Comparison of ENCODE assay signal across 6 cellular contexts in the genomic region with DNA sequence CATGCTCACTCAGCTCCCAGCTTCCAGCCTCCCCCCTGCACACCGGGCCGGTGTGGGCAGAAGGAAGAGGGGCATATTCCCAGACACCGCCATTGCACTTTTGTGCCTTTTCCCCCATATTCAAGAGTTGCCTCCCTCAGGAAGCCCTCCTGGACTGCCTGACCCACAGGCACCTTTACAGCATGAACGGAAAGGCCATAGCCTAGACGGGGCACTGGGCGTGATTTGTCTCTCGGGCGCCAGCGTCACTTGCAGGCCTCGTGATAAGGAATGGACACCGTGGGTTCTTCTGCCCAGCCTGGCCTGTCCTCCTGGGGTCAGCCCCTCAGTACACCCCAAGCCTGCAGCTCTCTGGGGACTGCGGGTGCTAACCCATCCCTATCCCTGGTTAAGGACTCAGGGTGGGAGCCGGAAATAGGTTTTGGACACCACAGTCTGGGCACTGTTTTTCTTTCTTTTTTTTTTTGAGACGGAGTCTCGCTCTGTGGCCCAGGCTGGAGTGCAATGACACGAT. TPM values are rescaled to one million over a fixed set of nuclear protein-coding genes. Genes with fewer than 3 reads are reported as not detected.
A peak's percentile ranks its signal among the peaks of the same experiment; 100 is the strongest.
DNase-seq lines count a peak whose midpoint lies in the region; TF ChIP-seq lines count a peak whose summit lies in the region.

No MANE protein-coding gene starts in this region.

- peak overlapping the region; percentile 83 to 95 for H3K27ac ChIP-seq in uterus

- peak overlapping the region; percentile 97 for H3K27ac Mint-ChIP-seq in activated naive CD4-positive, alpha-beta T cell treated with anti-CD3 and anti-CD28 coated beads for 36 hours

- H3K9me3 Mint-ChIP-seq in activated naive CD4-positive, alpha-beta T cell treated with anti-CD3 and anti-CD28 coated beads for 36 hours: no peaks in the 10 kb centered on the region

- intact Hi-C loops in activated naive CD4-positive, alpha-beta T cell treated with anti-CD3 and anti-CD28 coated beads for 36 hours (cut with micrococcal nuclease): loop anchor here (1.0 kb wide), 1 partner anchor 65 kb away; no protein-coding TSS in a partner anchor
- intact Hi-C loops in uterus (cut with DNase I; ENCODE audit: low total_unique reads): no loop called here

- no peaks in the 10 kb centered on the region for H3K9me3 ChIP-seq in uterus

- CTCF ChIA-PET in activated naive CD4-positive, alpha-beta T cell treated with anti-CD3 and anti-CD28 coated beads for 36 hours (lab: Charles Lee): interaction anchor here (0.7 to 2.5 kb wide), 6 partner anchors 15 to 220 kb away, joined by 3 to 13 read pairs (median 4); no protein-coding TSS in a partner anchor

- H3K4me3 ChIP-seq in uterus: peak overlapping the region; percentile 94 to 97

- peak overlapping the region; percentile 98 for H3K4me3 Mint-ChIP-seq in activated naive CD4-positive, alpha-beta T cell treated with anti-CD3 and anti-CD28 coated beads for 36 hours

- no peaks in the 10 kb centered on the region for H3K27me3 Mint-ChIP-seq in activated naive CD4-positive, alpha-beta T cell treated with anti-CD3 and anti-CD28 coated beads for 36 hours (ENCODE audit: low read depth)

- H3K4me1 ChIP-seq in uterus: peaks cover 0 to 4% of the 10 kb centered on the region in 2 donors

- no peaks in the 10 kb centered on the region for H3K27me3 ChIP-seq in uterus

- TF ChIP-seq CTCF in uterus (IDR thresholded peaks at IDR 0.05): no peak

- H3K36me3 Mint-ChIP-seq in activated naive CD4-positive, alpha-beta T cell treated with anti-CD3 and anti-CD28 coated beads for 36 hours (ENCODE audit: low read depth): peaks cover 13% of the 10 kb centered on the region

- no peaks in the 10 kb centered on the region for H3K36me3 ChIP-seq in uterus

- peaks cover 52% of the 10 kb centered on the region for H3K4me1 Mint-ChIP-seq in activated naive CD4-positive, alpha-beta T cell treated with anti-CD3 and anti-CD28 coated beads for 36 hours (ENCODE audit: low read depth)

- DNase-seq in activated naive CD4-positive, alpha-beta T cell treated with anti-CD3 and anti-CD28 coated beads for 36 hours: no peak
- no peak for DNase-seq in activated naive CD4-positive, alpha-beta T cell treated with anti-CD3 and anti-CD28 coated beads, Interleukin-2, amount 50 U/mL, for 16 hours
- peak; percentile 50 for DNase-seq in hepatic stellate cell (ENCODE audit: low spot score)
- peak in 1 of 2 donors; percentile 36 for DNase-seq in uterus
- DNase-seq in NCI-H526 (lab: John Stamatoyannopoulos, UW): no peak
- no peak for DNase-seq in DMS 273 (lab: John Stamatoyannopoulos, UW; ENCODE audit: unreplicated experiment)

- TF ChIP-seq POLR2A in uterus (IDR thresholded peaks at IDR 0.05): no peak

RNA-seq across cellular contexts. Expression of gene UQCR11, which starts 0.9 kb away (rescaled TPM):
- 100 to 1,000 TPM; 281 to 293 TPM for total RNA-seq in activated naive CD4-positive, alpha-beta T cell treated with anti-CD3 and anti-CD28 coated beads for 36 hours
- 100 to 1,000 TPM in 1 of 4 donors, 10 to 100 TPM in 3; 20.6 to 110 (median 30.8) TPM for total RNA-seq in uterus

RNA-seq across cellular contexts. Expression of gene MBD3, which starts 13.5 kb away (rescaled TPM):
- 10 to 100 TPM; 58.1 to 63.7 TPM for total RNA-seq in activated naive CD4-positive, alpha-beta T cell treated with anti-CD3 and anti-CD28 coated beads for 36 hours
- total RNA-seq in uterus: 10 to 100 TPM; 53.8 to 75.9 (median 64.5) TPM

RNA-seq across cellular contexts. Expression of gene MEX3D, which starts 38.1 kb away (rescaled TPM):
- 1 to 10 TPM; 2.0 to 2.1 TPM for total RNA-seq in activated naive CD4-positive, alpha-beta T cell treated with anti-CD3 and anti-CD28 coated beads for 36 hours
- 10 to 100 TPM in 3 of 4 donors, 1 to 10 TPM in 1; 4.4 to 34.8 (median 23.2) TPM for total RNA-seq in uterus

RNA-seq across cellular contexts. Expression of gene TCF3, which starts 46.2 kb away (rescaled TPM):
- total RNA-seq in activated naive CD4-positive, alpha-beta T cell treated with anti-CD3 and anti-CD28 coated beads for 36 hours: 10 to 100 TPM; 84.8 to 86.7 TPM
- total RNA-seq in uterus: 100 to 1,000 TPM in 1 of 4 donors, 10 to 100 TPM in 3; 15.6 to 132 (median 65.7) TPM
